8 cellular contexts compared by ENCODE assay signal in the genomic region with DNA sequence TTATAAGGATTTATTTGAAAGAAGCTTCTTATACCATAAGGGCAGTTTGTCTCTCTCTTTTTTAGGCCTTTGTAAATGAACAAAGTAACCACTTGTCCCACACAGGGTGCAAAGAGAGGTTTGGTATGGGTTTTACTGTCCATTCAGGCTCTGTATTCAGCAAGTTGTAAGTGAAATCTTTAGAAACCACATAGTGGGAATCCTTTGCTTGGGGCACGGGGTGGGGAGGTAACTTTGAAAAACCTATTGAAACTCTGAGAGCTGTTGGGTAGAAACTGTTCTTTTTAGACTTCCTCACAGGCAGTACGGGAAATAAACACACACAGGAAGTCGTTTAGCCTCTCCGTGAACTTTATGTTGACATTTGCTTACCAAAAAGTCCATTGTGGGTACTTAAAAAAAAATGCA.
DNase-seq lines count a peak whose midpoint lies in the region; ATAC-seq and TF ChIP-seq lines count a peak whose summit lies in the region.

No MANE protein-coding gene starts in this region.

- peaks cover 0 to 4% (median 0%) of the 10 kb centered on the region in 8 donors for H3K9me3 Mint-ChIP-seq in CD4-positive, alpha-beta memory T cell
- peaks cover 6% of the 10 kb centered on the region for H3K9me3 Mint-ChIP-seq in activated T-helper 17 cell treated with anti-CD3 and anti-CD28 coated beads, Interleukin-2, amount 50 U/mL, for 72 hours

- in situ Hi-C loops in KBM-7 (cut with MboI; ENCODE audit: low pct_unique_long_range_greater_than_20kb, low sequenced_read_pairs) = no loop called here

- H3K27ac Mint-ChIP-seq in CD4-positive, alpha-beta memory T cell = peak overlapping the region in 3 of 7 donors; percentile 39 to 80 (median 74)
- no peak overlapping the region for H3K27ac Mint-ChIP-seq in activated T-helper 17 cell treated with anti-CD3 and anti-CD28 coated beads, Interleukin-2, amount 50 U/mL, for 72 hours

- ATAC-seq in HG02678 (IDR thresholded peaks at IDR 0.05; ENCODE audit: unreplicated experiment) (peak; percentile 56), lung (ENCODE audit: insufficient read depth, low FRiP score) (no peak), GM19452 (IDR thresholded peaks at IDR 0.05; ENCODE audit: unreplicated experiment) (no peak)
- ATAC-seq in activated T-helper 17 cell treated with anti-CD3 and anti-CD28 coated beads, Interleukin-2, amount 50 U/mL, for 72 hours (replicated peaks) = peak; percentile 19

- DNase-seq in CD4-positive, alpha-beta memory T cell = peak in 3 of 5 donors; percentile 1 to 9 (median 5)
- DNase-seq in lung (ENCODE audit: low spot score) (no peak), NCI-H446 treated with DMSO at 0.1 percent for 48 hours (lab: John Stamatoyannopoulos, UW) (no peak), KBM-7 (no peak), HK-2 (ENCODE audit: unreplicated experiment) (no peak)

- no peaks in the 10 kb centered on the region for H3K9me3 ChIP-seq in CD4-positive, alpha-beta memory T cell (ENCODE audit: control insufficient read depth in 1 of 2, low read length in 2 of 2)
- no peaks in the 10 kb centered on the region for H3K9me3 ChIP-seq in lung (ENCODE audit: control insufficient read depth in 2 of 2, insufficient read depth in 1 of 2, low read length in 1 of 2)

- no peaks in the 10 kb centered on the region for H3K4me1 ChIP-seq in CD4-positive, alpha-beta memory T cell (ENCODE audit: insufficient read depth, low read length)
- peaks cover 2 to 4% of the 10 kb centered on the region in 2 donors for H3K4me1 ChIP-seq in lung (ENCODE audit: control insufficient read depth in 2 of 2, insufficient read depth in 2 of 2, low read length in 2 of 2)

- POLR2A ChIA-PET in CD4-positive, alpha-beta memory T cell (lab: Charles Lee; ENCODE audit: partially characterized antibody) = no interaction called here

- H3K4me3 ChIP-seq in CD4-positive, alpha-beta memory T cell (ENCODE audit: low read length in 2 of 2) = no peak overlapping the region
- no peak overlapping the region for H3K4me3 ChIP-seq in lung

- 4 to 24% methylated on average over 4 of the region's 4 CpGs for WGBS in lung, 2 donors

- intact Hi-C loops in CD4-positive, alpha-beta memory T cell (cut with micrococcal nuclease) = no loop called here

- no peaks in the 10 kb centered on the region for H3K27me3 ChIP-seq in CD4-positive, alpha-beta memory T cell (ENCODE audit: insufficient read depth, low read length)
- H3K27me3 ChIP-seq in lung (ENCODE audit: control insufficient read depth, insufficient read depth) = no peaks in the 10 kb centered on the region

- no peaks in the 10 kb centered on the region for H3K36me3 ChIP-seq in CD4-positive, alpha-beta memory T cell (ENCODE audit: insufficient read depth, low read length)
- no peaks in the 10 kb centered on the region for H3K36me3 ChIP-seq in lung (ENCODE audit: control insufficient read depth in 2 of 2, insufficient read depth in 2 of 2, low read length in 2 of 2)

- CTCF ChIA-PET in CD4-positive, alpha-beta memory T cell (lab: Charles Lee; ENCODE audit: partially characterized antibody) = no interaction called here

- peak overlapping the region in 3 of 8 donors; percentile 48 to 72 (median 64) for H3K4me3 Mint-ChIP-seq in CD4-positive, alpha-beta memory T cell
- H3K4me3 Mint-ChIP-seq in activated T-helper 17 cell treated with anti-CD3 and anti-CD28 coated beads, Interleukin-2, amount 50 U/mL, for 72 hours = no peak overlapping the region

- no peak overlapping the region for H3K27ac ChIP-seq in CD4-positive, alpha-beta memory T cell (ENCODE audit: low read depth, low read length)
- H3K27ac ChIP-seq in lung (ENCODE audit: low read depth in 1 of 2, low read length in 1 of 2) = peak overlapping the region; percentile 22 to 79

- H3K36me3 Mint-ChIP-seq in CD4-positive, alpha-beta memory T cell = no peaks in the 10 kb centered on the region
- no peaks in the 10 kb centered on the region for H3K36me3 Mint-ChIP-seq in activated T-helper 17 cell treated with anti-CD3 and anti-CD28 coated beads, Interleukin-2, amount 50 U/mL, for 72 hours (ENCODE audit: low read depth)

- TF ChIP-seq CTCF in lung (IDR thresholded peaks at IDR 0.05; ENCODE audit: control extremely low read depth, extremely low read depth) = no peak

- no peaks in the 10 kb centered on the region for H3K27me3 Mint-ChIP-seq in CD4-positive, alpha-beta memory T cell
- no peaks in the 10 kb centered on the region for H3K27me3 Mint-ChIP-seq in activated T-helper 17 cell treated with anti-CD3 and anti-CD28 coated beads, Interleukin-2, amount 50 U/mL, for 72 hours

- peaks cover 1 to 17% (median 9%) of the 10 kb centered on the region in 4 donors for H3K4me1 Mint-ChIP-seq in CD4-positive, alpha-beta memory T cell
- H3K4me1 Mint-ChIP-seq in activated T-helper 17 cell treated with anti-CD3 and anti-CD28 coated beads, Interleukin-2, amount 50 U/mL, for 72 hours = no peaks in the 10 kb centered on the region

Comparison
In these comparisons a context has a peak if more than half of its experiments do, and no peak if none do; other contexts are left out.
1. DNase-seq: peak in CD4-positive, alpha-beta memory T cell (3 of 5); none in lung (single experiment), NCI-H446 treated with DMSO at 0.1 percent for 48 hours (single experiment), KBM-7 (single experiment) and HK-2 (single experiment).
2. ATAC-seq: peak in HG02678 (single experiment) and activated T-helper 17 cell treated with anti-CD3 and anti-CD28 coated beads, Interleukin-2, amount 50 U/mL, for 72 hours (single experiment); none in lung (single experiment) and GM19452 (single experiment).